In the genomic region with DNA sequence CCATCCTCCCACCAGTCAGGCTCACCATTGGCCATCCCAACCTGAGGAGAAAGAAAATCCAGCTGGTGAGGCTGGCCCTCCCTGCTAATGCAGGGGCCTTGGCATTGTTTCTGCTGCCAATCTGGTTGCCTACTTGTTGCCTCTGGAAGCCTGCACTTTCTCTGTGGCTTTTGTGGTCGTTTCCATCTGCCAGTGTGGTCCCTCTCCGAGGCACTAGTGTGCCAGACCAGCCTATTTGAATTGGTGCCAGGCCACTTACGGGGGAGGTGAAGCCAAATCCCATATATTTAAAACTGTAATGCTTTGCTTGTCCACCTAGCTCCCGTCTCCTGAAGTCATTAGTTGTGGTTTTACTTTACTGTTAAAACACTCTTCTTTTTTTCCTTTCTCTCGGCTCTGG, we compare ENCODE assay signal across 12 cellular contexts.
A peak's percentile ranks its signal among the peaks of the same experiment; 100 is the strongest.
DNase-seq lines count a peak whose midpoint lies in the region; ATAC-seq and TF ChIP-seq lines count a peak whose summit lies in the region.
"Had no signal": no experiment of that assay in that cellular context is flagged by ENCODE, and none has a peak within 500 bp of the region (broad histone marks: within the 10 kb centered on the region; RNA-seq: fewer than 3 reads in every experiment).

No MANE protein-coding gene starts in this region.

- H3K4me1 ChIP-seq in SJSA1 (replicated peaks), result no peaks in the 10 kb centered on the region
- H3K4me1 ChIP-seq in left lung, result no peaks in the 10 kb centered on the region

- no peak overlapping the region for H3K27ac Mint-ChIP-seq in activated CD4-positive, alpha-beta T cell treated with anti-CD3 and anti-CD28 coated beads, Interleukin-2, amount 10 ng/mL, durations not matched to agents 24 days and 14 days

- H3K9me3 Mint-ChIP-seq in activated CD4-positive, alpha-beta T cell treated with anti-CD3 and anti-CD28 coated beads, Interleukin-2, amount 10 ng/mL, durations not matched to agents 24 days and 14 days, result no peaks in the 10 kb centered on the region

- H3K4me3 Mint-ChIP-seq in activated CD4-positive, alpha-beta T cell treated with anti-CD3 and anti-CD28 coated beads, Interleukin-2, amount 10 ng/mL, durations not matched to agents 24 days and 14 days, result no peak overlapping the region

- H3K9me3 ChIP-seq in SJSA1 (replicated peaks), result no peaks in the 10 kb centered on the region
- H3K9me3 ChIP-seq in left lung, result no peaks in the 10 kb centered on the region
- H3K9me3 ChIP-seq: neutrophil had no signal

- intact Hi-C loops in left lung (cut with DNase I), result no loop called here
- intact Hi-C loops in activated CD4-positive, alpha-beta T cell treated with anti-CD3 and anti-CD28 coated beads, Interleukin-2, amount 10 ng/mL, durations not matched to agents 24 days and 14 days (cut with micrococcal nuclease), result no loop called here

- no peak for TF ChIP-seq CTCF in left lung (IDR thresholded peaks at IDR 0.05)

- H3K4me3 ChIP-seq in SJSA1, result no peak overlapping the region
- H3K4me3 ChIP-seq in left lung, result no peak overlapping the region

- no peaks in the 10 kb centered on the region for H3K4me1 Mint-ChIP-seq in activated CD4-positive, alpha-beta T cell treated with anti-CD3 and anti-CD28 coated beads, Interleukin-2, amount 10 ng/mL, durations not matched to agents 24 days and 14 days

- DNase-seq in DMS79 treated with DMSO at 0.1 percent for 48 hours (lab: John Stamatoyannopoulos, UW), result peak; percentile 60
- peak; percentile 72 for DNase-seq in NCI-H1105 treated with DMSO at 0.1 percent for 48 hours (lab: John Stamatoyannopoulos, UW)
- DNase-seq in SJSA1 (ENCODE audit: low read depth in 1 of 2, low spot score in 2 of 2), result peak; percentile 18 to 47
- peak; percentile 51 for DNase-seq in left kidney (ENCODE audit: low read depth, low spot score)
- DNase-seq in left lung, result no peak
- DNase-seq in activated CD4-positive, alpha-beta T cell treated with anti-CD3 and anti-CD28 coated beads for 48 hours, result no peak
- no peak for DNase-seq in activated CD4-positive, alpha-beta T cell treated with anti-CD3 and anti-CD28 coated beads, Interleukin-2, amount 10 ng/mL, durations not matched to agents 24 days and 14 days
- DNase-seq: activated naive CD4-positive, alpha-beta T cell; C1 segment of cervical spinal cord; cerebellar nuclear complex had no signal

- H3K27ac ChIP-seq in SJSA1 (no peak overlapping the region), left lung (no peak overlapping the region)
- H3K27ac ChIP-seq: neutrophil had no signal

- no peaks in the 10 kb centered on the region for H3K36me3 Mint-ChIP-seq in activated CD4-positive, alpha-beta T cell treated with anti-CD3 and anti-CD28 coated beads, Interleukin-2, amount 10 ng/mL, durations not matched to agents 24 days and 14 days (ENCODE audit: low read depth)

- no peak for ATAC-seq in left lung
- ATAC-seq in HG03469 (IDR thresholded peaks at IDR 0.05; ENCODE audit: unreplicated experiment), result no peak

- H3K27me3 ChIP-seq in SJSA1 (replicated peaks), result no peaks in the 10 kb centered on the region
- peaks cover 0 to 4% of the 10 kb centered on the region in 2 donors for H3K27me3 ChIP-seq in left lung

- H3K36me3 ChIP-seq in SJSA1 (no peaks in the 10 kb centered on the region), left lung (no peaks in the 10 kb centered on the region)
- H3K36me3 ChIP-seq: neutrophil had no signal

- H3K27me3 Mint-ChIP-seq in activated CD4-positive, alpha-beta T cell treated with anti-CD3 and anti-CD28 coated beads, Interleukin-2, amount 10 ng/mL, durations not matched to agents 24 days and 14 days, result peaks cover 7% of the 10 kb centered on the region

Comparison
In these comparisons a context has a peak if more than half of its experiments do, and no peak if none do; other contexts are left out.
1. DNase-seq: peak in DMS79 treated with DMSO at 0.1 percent for 48 hours (single experiment), NCI-H1105 treated with DMSO at 0.1 percent for 48 hours (single experiment), SJSA1 (2 of 2) and left kidney (single experiment); none in left lung (0 of 2), activated CD4-positive, alpha-beta T cell treated with anti-CD3 and anti-CD28 coated beads for 48 hours (single experiment) and activated CD4-positive, alpha-beta T cell treated with anti-CD3 and anti-CD28 coated beads, Interleukin-2, amount 10 ng/mL, durations not matched to agents 24 days and 14 days (single experiment).